10 cellular contexts compared by ENCODE assay signal in the genomic region with DNA sequence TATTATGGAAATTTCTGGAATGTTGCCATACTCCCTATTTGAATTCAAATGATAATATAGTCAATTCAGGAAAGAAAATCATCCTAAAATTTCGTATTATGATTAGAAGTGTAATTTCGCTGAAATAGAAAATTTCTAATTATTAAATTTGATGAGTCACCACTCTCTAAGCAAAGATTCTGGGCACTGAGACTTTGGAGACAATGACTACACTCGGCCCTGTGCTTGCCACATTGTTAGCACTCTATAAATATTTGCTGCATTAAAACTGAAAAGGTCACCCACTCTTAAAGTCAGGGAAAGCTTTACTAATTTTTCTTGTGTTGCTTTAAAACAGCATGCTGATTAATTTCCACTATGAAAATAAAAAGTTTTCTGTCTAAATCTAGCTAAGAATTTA.
A peak's percentile ranks its signal among the peaks of the same experiment; 100 is the strongest.
DNase-seq lines count a peak whose midpoint lies in the region; ATAC-seq and TF ChIP-seq lines count a peak whose summit lies in the region.
"Had no signal": no experiment of that assay in that cellular context is flagged by ENCODE, and none has a peak within 500 bp of the region (broad histone marks: within the 10 kb centered on the region; RNA-seq: fewer than 3 reads in every experiment).

No MANE protein-coding gene starts in this region.

- no peaks in the 10 kb centered on the region for H3K27me3 Mint-ChIP-seq in activated naive CD8-positive, alpha-beta T cell treated with anti-CD3 and anti-CD28 coated beads, Interleukin-2, amount 50 U/mL, for 24 hours

- peak; percentile 3 for ATAC-seq in GM19328 (IDR thresholded peaks at IDR 0.05; ENCODE audit: unreplicated experiment)
- ATAC-seq in HG03097 (IDR thresholded peaks at IDR 0.05; ENCODE audit: low FRiP score, unreplicated experiment) = peak; percentile 12
- peak; percentile 60 for ATAC-seq in activated naive CD8-positive, alpha-beta T cell treated with anti-CD3 and anti-CD28 coated beads, Interleukin-2, amount 50 U/mL, for 24 hours

- DNase-seq in AG10803 (ENCODE audit: low read depth) (peak; percentile 18), Kasumi-1 (lab: John Stamatoyannopoulos, UW) (no peak), NCI-H2171 treated with DMSO at 0.1 percent for 48 hours (lab: John Stamatoyannopoulos, UW) (no peak), ureter (ENCODE audit: low spot score) (no peak), RKO (ENCODE audit: low spot score) (no peak)
- no peak for DNase-seq in activated naive CD8-positive, alpha-beta T cell treated with anti-CD3 and anti-CD28 coated beads, Interleukin-2, amount 50 U/mL, for 24 hours
- DNase-seq: activated CD4-positive, alpha-beta T cell treated with anti-CD3 and anti-CD28 coated beads for 1 hour; NCI-H524 had no signal

- no peak overlapping the region for H3K4me3 ChIP-seq in AG10803 (ENCODE audit: low read length)

- H3K27ac Mint-ChIP-seq in activated naive CD8-positive, alpha-beta T cell treated with anti-CD3 and anti-CD28 coated beads, Interleukin-2, amount 50 U/mL, for 24 hours = peak overlapping the region; percentile 88

- H3K9me3 Mint-ChIP-seq in activated naive CD8-positive, alpha-beta T cell treated with anti-CD3 and anti-CD28 coated beads, Interleukin-2, amount 50 U/mL, for 24 hours = no peaks in the 10 kb centered on the region

- H3K4me1 Mint-ChIP-seq in activated naive CD8-positive, alpha-beta T cell treated with anti-CD3 and anti-CD28 coated beads, Interleukin-2, amount 50 U/mL, for 24 hours = peaks cover 36% of the 10 kb centered on the region

- TF ChIP-seq CTCF in AG10803 (conservative IDR thresholded peaks at IDR 0.05; ENCODE audit: low read length) = no peak

- peak overlapping the region; percentile 80 for H3K4me3 Mint-ChIP-seq in activated naive CD8-positive, alpha-beta T cell treated with anti-CD3 and anti-CD28 coated beads, Interleukin-2, amount 50 U/mL, for 24 hours

- no peaks in the 10 kb centered on the region for H3K36me3 Mint-ChIP-seq in activated naive CD8-positive, alpha-beta T cell treated with anti-CD3 and anti-CD28 coated beads, Interleukin-2, amount 50 U/mL, for 24 hours (ENCODE audit: low read depth)

Comparison
In these comparisons a context has a peak if more than half of its experiments do, and no peak if none do; other contexts are left out.
1. ATAC-seq: peak in every context shown above with its lines; median percentile 60 in activated naive CD8-positive, alpha-beta T cell treated with anti-CD3 and anti-CD28 coated beads, Interleukin-2, amount 50 U/mL, for 24 hours; 12 in HG03097; 3 in GM19328.